ENCODE assay signal across 1 cellular context in the genomic region with DNA sequence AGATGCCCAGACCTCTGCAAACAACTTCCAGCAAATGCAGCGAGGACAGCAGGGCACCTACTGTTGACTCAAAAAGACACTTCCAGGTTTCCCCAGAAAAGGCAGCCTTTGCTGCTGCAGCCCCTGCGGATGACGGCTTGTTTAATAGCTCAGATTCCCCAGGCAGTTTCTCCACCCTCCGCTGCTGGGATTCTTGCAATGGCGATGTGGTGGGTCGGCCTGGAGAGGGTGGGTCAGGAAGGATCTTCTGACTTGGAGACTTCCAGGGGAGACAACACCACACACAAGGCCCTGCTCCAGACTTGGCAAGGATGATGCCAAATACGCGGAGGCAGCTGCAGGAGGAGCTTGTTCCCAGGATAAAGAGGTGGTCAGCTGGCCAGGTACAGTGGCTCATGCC.
TF ChIP-seq lines count a peak whose summit lies in the region.

No MANE protein-coding gene starts in this region.

TF ChIP-seq in GM12878, 131 proteins besides CTCF, POLR2A, EP300 and RAD21:
- TF ChIP-seq TARDBP (IDR thresholded peaks at IDR 0.05; ENCODE audit: borderline replicate concordance) (no peak), MEF2A (IDR thresholded peaks at IDR 0.05; ENCODE audit: insufficient read depth, low read depth, low read length) (no peak), MYC (IDR thresholded peaks at IDR 0.05; ENCODE audit: insufficient read depth, insufficient read length, insufficient replicate concordance, low read length, severe bottlenecking) (no peak), ATF7 (IDR thresholded peaks at IDR 0.05; ENCODE audit: low read depth) (no peak), SIX5 (IDR thresholded peaks at IDR 0.05; ENCODE audit: low read depth, low read length, severe bottlenecking) (no peak), ZNF622 (IDR thresholded peaks at IDR 0.05) (no peak), STAT3 (IDR thresholded peaks at IDR 0.05; ENCODE audit: low read depth, low read length) (no peak), MTA3 (IDR thresholded peaks at IDR 0.05; ENCODE audit: borderline replicate concordance, low read length) (no peak), GATAD2B (conservative IDR thresholded peaks at IDR 0.05; ENCODE audit: low read depth) (no peak), SIN3A (IDR thresholded peaks at IDR 0.05; ENCODE audit: low read depth, low read length) (no peak), SMAD5 (IDR thresholded peaks at IDR 0.05; ENCODE audit: low read depth) (no peak), HDAC6 (IDR thresholded peaks at IDR 0.05; ENCODE audit: unreplicated experiment) (no peak), BHLHE40 (IDR thresholded peaks at IDR 0.05; ENCODE audit: borderline replicate concordance in 1 of 2, low read depth in 2 of 2, low read length in 1 of 2) (no peak), ZNF384 (IDR thresholded peaks at IDR 0.05; ENCODE audit: borderline replicate concordance, low read depth, low read length) (no peak)
- TF ChIP-seq, protein P1, sequence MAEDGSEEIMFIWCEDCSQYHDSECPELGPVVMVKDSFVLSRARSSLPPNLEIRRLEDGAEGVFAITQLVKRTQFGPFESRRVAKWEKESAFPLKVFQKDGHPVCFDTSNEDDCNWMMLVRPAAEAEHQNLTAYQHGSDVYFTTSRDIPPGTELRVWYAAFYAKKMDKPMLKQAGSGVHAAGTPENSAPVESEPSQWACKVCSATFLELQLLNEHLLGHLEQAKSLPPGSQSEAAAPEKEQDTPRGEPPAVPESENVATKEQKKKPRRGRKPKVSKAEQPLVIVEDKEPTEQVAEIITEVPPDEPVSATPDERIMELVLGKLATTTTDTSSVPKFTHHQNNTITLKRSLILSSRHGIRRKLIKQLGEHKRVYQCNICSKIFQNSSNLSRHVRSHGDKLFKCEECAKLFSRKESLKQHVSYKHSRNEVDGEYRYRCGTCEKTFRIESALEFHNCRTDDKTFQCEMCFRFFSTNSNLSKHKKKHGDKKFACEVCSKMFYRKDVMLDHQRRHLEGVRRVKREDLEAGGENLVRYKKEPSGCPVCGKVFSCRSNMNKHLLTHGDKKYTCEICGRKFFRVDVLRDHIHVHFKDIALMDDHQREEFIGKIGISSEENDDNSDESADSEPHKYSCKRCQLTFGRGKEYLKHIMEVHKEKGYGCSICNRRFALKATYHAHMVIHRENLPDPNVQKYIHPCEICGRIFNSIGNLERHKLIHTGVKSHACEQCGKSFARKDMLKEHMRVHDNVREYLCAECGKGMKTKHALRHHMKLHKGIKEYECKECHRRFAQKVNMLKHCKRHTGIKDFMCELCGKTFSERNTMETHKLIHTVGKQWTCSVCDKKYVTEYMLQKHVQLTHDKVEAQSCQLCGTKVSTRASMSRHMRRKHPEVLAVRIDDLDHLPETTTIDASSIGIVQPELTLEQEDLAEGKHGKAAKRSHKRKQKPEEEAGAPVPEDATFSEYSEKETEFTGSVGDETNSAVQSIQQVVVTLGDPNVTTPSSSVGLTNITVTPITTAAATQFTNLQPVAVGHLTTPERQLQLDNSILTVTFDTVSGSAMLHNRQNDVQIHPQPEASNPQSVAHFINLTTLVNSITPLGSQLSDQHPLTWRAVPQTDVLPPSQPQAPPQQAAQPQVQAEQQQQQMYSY (CRISPR knock-in tag; IDR thresholded peaks at IDR 0.05) = no peak
- TF ChIP-seq, protein P2, sequence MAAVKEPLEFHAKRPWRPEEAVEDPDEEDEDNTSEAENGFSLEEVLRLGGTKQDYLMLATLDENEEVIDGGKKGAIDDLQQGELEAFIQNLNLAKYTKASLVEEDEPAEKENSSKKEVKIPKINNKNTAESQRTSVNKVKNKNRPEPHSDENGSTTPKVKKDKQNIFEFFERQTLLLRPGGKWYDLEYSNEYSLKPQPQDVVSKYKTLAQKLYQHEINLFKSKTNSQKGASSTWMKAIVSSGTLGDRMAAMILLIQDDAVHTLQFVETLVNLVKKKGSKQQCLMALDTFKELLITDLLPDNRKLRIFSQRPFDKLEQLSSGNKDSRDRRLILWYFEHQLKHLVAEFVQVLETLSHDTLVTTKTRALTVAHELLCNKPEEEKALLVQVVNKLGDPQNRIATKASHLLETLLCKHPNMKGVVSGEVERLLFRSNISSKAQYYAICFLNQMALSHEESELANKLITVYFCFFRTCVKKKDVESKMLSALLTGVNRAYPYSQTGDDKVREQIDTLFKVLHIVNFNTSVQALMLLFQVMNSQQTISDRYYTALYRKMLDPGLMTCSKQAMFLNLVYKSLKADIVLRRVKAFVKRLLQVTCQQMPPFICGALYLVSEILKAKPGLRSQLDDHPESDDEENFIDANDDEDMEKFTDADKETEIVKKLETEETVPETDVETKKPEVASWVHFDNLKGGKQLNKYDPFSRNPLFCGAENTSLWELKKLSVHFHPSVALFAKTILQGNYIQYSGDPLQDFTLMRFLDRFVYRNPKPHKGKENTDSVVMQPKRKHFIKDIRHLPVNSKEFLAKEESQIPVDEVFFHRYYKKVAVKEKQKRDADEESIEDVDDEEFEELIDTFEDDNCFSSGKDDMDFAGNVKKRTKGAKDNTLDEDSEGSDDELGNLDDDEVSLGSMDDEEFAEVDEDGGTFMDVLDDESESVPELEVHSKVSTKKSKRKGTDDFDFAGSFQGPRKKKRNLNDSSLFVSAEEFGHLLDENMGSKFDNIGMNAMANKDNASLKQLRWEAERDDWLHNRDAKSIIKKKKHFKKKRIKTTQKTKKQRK (IDR thresholded peaks at IDR 0.05; ENCODE audit: low read depth, low read length) = no peak
- TF ChIP-seq, protein P3, sequence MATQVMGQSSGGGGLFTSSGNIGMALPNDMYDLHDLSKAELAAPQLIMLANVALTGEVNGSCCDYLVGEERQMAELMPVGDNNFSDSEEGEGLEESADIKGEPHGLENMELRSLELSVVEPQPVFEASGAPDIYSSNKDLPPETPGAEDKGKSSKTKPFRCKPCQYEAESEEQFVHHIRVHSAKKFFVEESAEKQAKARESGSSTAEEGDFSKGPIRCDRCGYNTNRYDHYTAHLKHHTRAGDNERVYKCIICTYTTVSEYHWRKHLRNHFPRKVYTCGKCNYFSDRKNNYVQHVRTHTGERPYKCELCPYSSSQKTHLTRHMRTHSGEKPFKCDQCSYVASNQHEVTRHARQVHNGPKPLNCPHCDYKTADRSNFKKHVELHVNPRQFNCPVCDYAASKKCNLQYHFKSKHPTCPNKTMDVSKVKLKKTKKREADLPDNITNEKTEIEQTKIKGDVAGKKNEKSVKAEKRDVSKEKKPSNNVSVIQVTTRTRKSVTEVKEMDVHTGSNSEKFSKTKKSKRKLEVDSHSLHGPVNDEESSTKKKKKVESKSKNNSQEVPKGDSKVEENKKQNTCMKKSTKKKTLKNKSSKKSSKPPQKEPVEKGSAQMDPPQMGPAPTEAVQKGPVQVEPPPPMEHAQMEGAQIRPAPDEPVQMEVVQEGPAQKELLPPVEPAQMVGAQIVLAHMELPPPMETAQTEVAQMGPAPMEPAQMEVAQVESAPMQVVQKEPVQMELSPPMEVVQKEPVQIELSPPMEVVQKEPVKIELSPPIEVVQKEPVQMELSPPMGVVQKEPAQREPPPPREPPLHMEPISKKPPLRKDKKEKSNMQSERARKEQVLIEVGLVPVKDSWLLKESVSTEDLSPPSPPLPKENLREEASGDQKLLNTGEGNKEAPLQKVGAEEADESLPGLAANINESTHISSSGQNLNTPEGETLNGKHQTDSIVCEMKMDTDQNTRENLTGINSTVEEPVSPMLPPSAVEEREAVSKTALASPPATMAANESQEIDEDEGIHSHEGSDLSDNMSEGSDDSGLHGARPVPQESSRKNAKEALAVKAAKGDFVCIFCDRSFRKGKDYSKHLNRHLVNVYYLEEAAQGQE (IDR thresholded peaks at IDR 0.05; ENCODE audit: low read depth, low read length) = no peak
